Comparison of ENCODE assay signal across 14 cellular contexts in the genomic region with DNA sequence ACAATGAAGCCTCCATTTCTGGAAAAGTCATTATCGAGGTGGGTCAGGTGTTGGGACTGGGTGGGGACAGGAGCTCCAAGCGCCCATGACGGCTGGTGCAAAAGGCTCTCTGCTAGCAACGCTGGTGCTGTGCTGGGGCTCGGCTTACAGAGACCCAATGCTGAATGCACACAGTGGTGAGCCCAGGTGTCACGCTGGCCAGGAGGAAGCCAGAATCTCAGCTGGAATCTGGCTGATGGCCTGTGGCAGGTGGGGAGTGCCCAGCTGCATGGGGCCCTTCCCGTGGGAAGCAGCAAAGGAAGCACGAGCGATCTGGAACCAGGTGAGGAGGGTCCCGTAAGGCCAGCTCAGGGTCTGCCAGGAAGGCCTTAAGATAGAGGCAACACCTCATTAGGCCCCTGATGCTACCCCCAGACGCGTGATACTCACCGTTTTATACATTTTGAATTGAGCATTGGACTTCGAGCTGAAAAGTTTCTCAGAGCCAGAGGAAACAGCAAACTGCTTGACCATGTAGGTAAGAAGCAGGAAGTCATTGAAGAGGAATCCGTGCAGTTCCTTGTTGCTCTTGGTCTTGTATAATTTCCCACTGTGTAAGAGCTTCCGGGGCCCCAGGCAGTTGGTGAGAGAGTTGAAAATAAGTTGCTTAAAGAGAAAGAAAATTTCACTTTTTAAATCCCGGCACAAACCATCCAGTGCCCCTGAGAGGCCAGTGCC. TPM values are rescaled to one million over a fixed set of nuclear protein-coding genes. Genes with fewer than 3 reads are reported as not detected.
"Had no signal": no experiment of that assay in that cellular context is flagged by ENCODE, and none has a peak within 500 bp of the region (broad histone marks: within the 10 kb centered on the region; RNA-seq: fewer than 3 reads in every experiment).

No MANE protein-coding gene starts in this region.

- H3K4me1 ChIP-seq: adrenal gland, sigmoid colon, spleen had no signal

- ATAC-seq: left ventricle myocardium superior; natural killer cell; stimulated activated naive CD8-positive, alpha-beta T cell treated with anti-CD3 and anti-CD28 coated beads, Interleukin-15, amount 100 ng/mL, for 72 hours had no signal

- H3K27ac ChIP-seq: adrenal gland, ovary, sigmoid colon had no signal

- H3K4me3 ChIP-seq: adrenal gland, ovary, sigmoid colon, spleen had no signal

- H3K36me3 ChIP-seq: ovary had no signal

- DNase-seq: activated CD4-positive, alpha-beta T cell treated with anti-CD3 and anti-CD28 coated beads, Interleukin-2, amount 50 U/mL, for 48 hours; activated CD4-positive, CD25-positive, alpha-beta regulatory T cell treated with anti-CD3 and anti-CD28 coated beads, Interleukin-2, amount 50 U/mL, for 72 hours; activated effector memory CD4-positive, alpha-beta T cell treated with Interleukin-2 at 50 U/mL for 16 hours; activated T-cell treated with anti-CD3 and anti-CD28 coated beads, Interleukin-2, amount 50 U/mL, for 24 hours; erythroblast; left ventricle myocardium superior; natural killer cell; ovary; sigmoid colon; spleen; stimulated activated CD4-positive, alpha-beta T cell treated with anti-CD3 and anti-CD28 coated beads, Interleukin-1b, Interleukin-23, amount 100 ng/mL, for 48 hours; stimulated activated naive CD8-positive, alpha-beta T cell treated with anti-CD3 and anti-CD28 coated beads, Interleukin-15, amount 100 ng/mL, for 72 hours had no signal

- H3K27me3 ChIP-seq: adrenal gland, ovary, sigmoid colon, spleen had no signal

- H3K9me3 ChIP-seq: adrenal gland, ovary, sigmoid colon, spleen had no signal

RNA-seq across cellular contexts. Expression of gene FAM228A, which starts 34.7 kb away (rescaled TPM):
- total RNA-seq: T-helper 1 cell treated with Interleukin-12 subunit alpha and Interleukin-12 subunit beta and Interleukin-4 antibody, amounts not matched to agents 30 ng/mL and 1 ng/mL, for 36 hours had no signal
